ENCODE assay signal across 8 cellular contexts in genomic region chr9:132671620-132672412, GRCh38. TPM values are rescaled to one million over a fixed set of nuclear protein-coding genes. Genes with fewer than 3 reads are reported as not detected.
DNase-seq lines count a peak whose midpoint lies in the region; ATAC-seq and TF ChIP-seq lines count a peak whose summit lies in the region.

No MANE protein-coding gene starts in this region.

- H3K79me2 ChIP-seq in osteoblast (ENCODE audit: insufficient read depth, low read length): peaks cover 84% of the 10 kb centered on the region

- CTCF ChIA-PET in Calu3 (lab: Charles Lee): interaction anchor here (1.6 kb wide), 1 partner anchor 97 kb away, joined by 3 read pairs; no protein-coding TSS in a partner anchor

- H2AFZ ChIP-seq in osteoblast (ENCODE audit: low read length): no peak overlapping the region

- ATAC-seq in GM21619 (IDR thresholded peaks at IDR 0.05; ENCODE audit: unreplicated experiment) (no peak), GM18870 (IDR thresholded peaks at IDR 0.05; ENCODE audit: unreplicated experiment) (no peak), HG02763 (IDR thresholded peaks at IDR 0.05; ENCODE audit: unreplicated experiment) (no peak)

- DNase-seq in Calu3: no peak
- peak; percentile 6 for DNase-seq in NAMALWA (ENCODE audit: low spot score)
- DNase-seq in osteoblast (ENCODE audit: insufficient read length, low spot score, missing footprints): no peak
- DNase-seq in uterus: no peak

- no peak for TF ChIP-seq POLR2A in uterus (IDR thresholded peaks at IDR 0.05)

- H3K27me3 ChIP-seq in duodenal mucosa (ENCODE audit: control insufficient read depth in 1 of 2, insufficient read depth in 2 of 2, low read length in 2 of 2): no peaks in the 10 kb centered on the region
- no peaks in the 10 kb centered on the region for H3K27me3 ChIP-seq in osteoblast (ENCODE audit: insufficient read depth, low read length)
- no peaks in the 10 kb centered on the region for H3K27me3 ChIP-seq in uterus

- peak overlapping the region; percentile 72 for H3K27ac Mint-ChIP-seq in Calu3 (ENCODE audit: unreplicated experiment)

- peak overlapping the region; percentile 83 for H3K4me2 ChIP-seq in osteoblast (ENCODE audit: insufficient read depth, low read length)

- H3K4me3 ChIP-seq in duodenal mucosa (ENCODE audit: low read depth in 1 of 2, low read length in 2 of 2) (peak overlapping the region; percentile 96 to 98), osteoblast (ENCODE audit: insufficient read depth, low read length) (peak overlapping the region; percentile 98), uterus (peak overlapping the region in 1 of 2 donors; percentile 89)

- no peak overlapping the region for H3K9ac ChIP-seq in duodenal mucosa (ENCODE audit: low read depth in 1 of 2, low read length in 2 of 2)

- intact Hi-C loops in Calu3 (cut with micrococcal nuclease; ENCODE audit: unreplicated experiment): loop anchor here (2.0 kb wide), 1 partner anchor 127 kb away; no protein-coding TSS in a partner anchor
- intact Hi-C loops in uterus (cut with DNase I; ENCODE audit: low total_unique reads): no loop called here

- no peak for TF ChIP-seq CTCF in Calu3 (IDR thresholded peaks at IDR 0.05; ENCODE audit: unreplicated experiment)
- no peak for TF ChIP-seq CTCF in osteoblast (IDR thresholded peaks at IDR 0.05; ENCODE audit: extremely low read depth, low read depth, low read length)
- no peak for TF ChIP-seq CTCF in uterus (IDR thresholded peaks at IDR 0.05)

- peaks cover 29% of the 10 kb centered on the region for H3K4me1 Mint-ChIP-seq in Calu3 (ENCODE audit: low read depth, unreplicated experiment)

- peaks cover 37% of the 10 kb centered on the region for H3K36me3 Mint-ChIP-seq in Calu3 (ENCODE audit: insufficient read depth, unreplicated experiment)

- BruUV-seq in Calu3 (replicated peaks; lab: Mats Ljungman, UMichigan): no TSS peak

- H3K9me3 Mint-ChIP-seq in Calu3 (ENCODE audit: low read depth, unreplicated experiment): no peaks in the 10 kb centered on the region

- H4K20me1 ChIP-seq in osteoblast (ENCODE audit: insufficient read depth, low read length): peaks cover 51% of the 10 kb centered on the region

- H3K36me3 ChIP-seq in duodenal mucosa (ENCODE audit: control insufficient read depth in 1 of 2, insufficient read depth in 2 of 2, low read length in 2 of 2): no peaks in the 10 kb centered on the region
- no peaks in the 10 kb centered on the region for H3K36me3 ChIP-seq in osteoblast (ENCODE audit: insufficient read depth, low read length)
- no peaks in the 10 kb centered on the region for H3K36me3 ChIP-seq in uterus

- H3K27ac ChIP-seq in duodenal mucosa (ENCODE audit: low read depth, low read length) (no peak overlapping the region), osteoblast (ENCODE audit: low read depth, low read length) (peak overlapping the region; percentile 99), uterus (no peak overlapping the region)

- H3K4me1 ChIP-seq in duodenal mucosa (ENCODE audit: control insufficient read depth in 1 of 2, insufficient read depth in 2 of 2, low read length in 2 of 2): peaks cover 22 to 24% of the 10 kb centered on the region in 2 donors
- peaks cover 24% of the 10 kb centered on the region for H3K4me1 ChIP-seq in osteoblast (ENCODE audit: insufficient read depth, low read length)
- H3K4me1 ChIP-seq in uterus: peaks cover 7 to 8% of the 10 kb centered on the region in 2 donors

- peak overlapping the region; percentile 94 for H3K4me3 Mint-ChIP-seq in Calu3 (ENCODE audit: low read depth, unreplicated experiment)

- no peaks in the 10 kb centered on the region for H3K9me3 ChIP-seq in duodenal mucosa (ENCODE audit: control insufficient read depth in 1 of 2, low read length in 2 of 2)
- no peaks in the 10 kb centered on the region for H3K9me3 ChIP-seq in osteoblast (ENCODE audit: low read depth, low read length)
- H3K9me3 ChIP-seq in uterus: no peaks in the 10 kb centered on the region

- no peaks in the 10 kb centered on the region for H3K27me3 Mint-ChIP-seq in Calu3 (ENCODE audit: unreplicated experiment)

RNA-seq across cellular contexts. Expression of gene GTF3C4, which starts 1.6 kb away (rescaled TPM):
- total RNA-seq in Calu3 (2022) (15.9 and 16.1 TPM in 2 replicates), osteoblast (18.0 and 21.7 TPM in 2 replicates), uterus (10 to 100 TPM in 2 of 4 donors, 1 to 10 TPM in 2; 3.2 to 27.8 (median 10.5) TPM)

RNA-seq across cellular contexts. Expression of gene DDX31, which starts 2.0 kb away (rescaled TPM):
- 18.4 and 20.1 TPM in 2 replicates for total RNA-seq in Calu3 (2022)
- 10.9 and 11.6 TPM in 2 replicates for total RNA-seq in osteoblast
- 10 to 100 TPM in 2 of 4 donors, 1 to 10 TPM in 2; 5.9 to 17.7 (median 10.5) TPM for total RNA-seq in uterus
